In the genomic region with DNA sequence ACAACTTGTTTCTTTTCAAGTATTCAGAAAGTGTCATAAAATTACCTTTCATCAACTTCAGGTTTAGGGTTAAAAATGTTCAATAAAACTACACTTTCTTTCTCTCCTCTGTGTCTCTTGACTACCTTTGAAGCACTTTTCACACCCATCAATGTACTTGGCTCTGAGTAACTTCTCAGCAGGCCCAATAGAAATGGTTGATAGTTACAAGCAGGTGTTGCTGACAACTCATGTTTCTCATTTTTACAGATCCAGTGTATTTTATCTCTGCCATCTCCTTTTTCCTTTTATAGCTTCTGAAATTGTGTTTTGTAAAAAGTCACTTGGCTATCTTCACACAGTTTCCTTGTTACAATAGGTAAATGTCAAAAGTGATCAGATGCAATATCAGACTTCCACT, we compare ENCODE assay signal across 36 cellular contexts.
"Had no signal": no experiment of that assay in that cellular context is flagged by ENCODE, and none has a peak within 500 bp of the region (broad histone marks: within the 10 kb centered on the region; RNA-seq: fewer than 3 reads in every experiment).

No MANE protein-coding gene starts in this region.

- H3K9me3 ChIP-seq: adrenal gland, body of pancreas, esophagus muscularis mucosa, gastroesophageal sphincter, heart right ventricle had no signal

- FAIRE-seq: colon had no signal

- H3K27ac Mint-ChIP-seq: activated B cell treated with CpG ODN at 0.5 μM for 24 hours; activated CD4-positive, alpha-beta memory T cell treated with anti-CD3 and anti-CD28 coated beads for 36 hours; activated CD8-positive, alpha-beta memory T cell treated with anti-CD3 and anti-CD28 coated beads, Interleukin-2, amount 10 ng/mL, durations not matched to agents 7 days and 5 days; activated CD8-positive, alpha-beta T cell treated with anti-CD3 and anti-CD28 coated beads, Interleukin-2, amount 10 ng/mL, durations not matched to agents 7 days and 5 days; activated naive CD4-positive, alpha-beta T cell treated with anti-CD3 and anti-CD28 coated beads for 36 hours; activated naive CD4-positive, alpha-beta T cell treated with anti-CD3 and anti-CD28 coated beads, Interleukin-2, amount 50 U/mL, for 24 hours; activated naive CD8-positive, alpha-beta T cell treated with anti-CD3 and anti-CD28 coated beads for 36 hours; activated naive CD8-positive, alpha-beta T cell treated with anti-CD3 and anti-CD28 coated beads, Interleukin-2, amount 50 U/mL, for 24 hours; activated T-helper 1 cell treated with anti-CD3 and anti-CD28 coated beads, Interleukin-12 subunit alpha, Interleukin-12 subunit beta, Interleukin-2, Interleukin-4 antibody, amounts not matched to agents 30 ng/mL and 10 ng/mL and 1 ng/mL, durations not matched to agents 14 hours and 24 hours and 36 hours; activated T-helper 2 cell treated with anti-CD3 and anti-CD28 coated beads, Interferon-gamma antibody, Interleukin-2, Interleukin-4, amounts not matched to agents 10 μg/mL and 5 μg/mL and 100 μg/mL, durations not matched to agents 14 hours and 24 hours and 36 hours; effector memory CD8-positive, alpha-beta T cell; T-helper 17 cell; T-helper 2 cell treated with Interferon-gamma antibody and Interleukin-4, amounts not matched to agents 5 μg/mL and 100 μg/mL, for 36 hours had no signal

- H3K9me3 Mint-ChIP-seq: activated B cell treated with CpG ODN at 0.5 μM for 24 hours; activated CD4-positive, alpha-beta memory T cell treated with anti-CD3 and anti-CD28 coated beads for 36 hours; activated naive CD4-positive, alpha-beta T cell treated with anti-CD3 and anti-CD28 coated beads for 36 hours; activated naive CD4-positive, alpha-beta T cell treated with anti-CD3 and anti-CD28 coated beads, Interleukin-2, amount 50 U/mL, for 24 hours; activated naive CD8-positive, alpha-beta T cell treated with anti-CD3 and anti-CD28 coated beads for 36 hours; activated naive CD8-positive, alpha-beta T cell treated with anti-CD3 and anti-CD28 coated beads, Interleukin-2, amount 50 U/mL, for 24 hours; activated T-helper 1 cell treated with anti-CD3 and anti-CD28 coated beads, Interleukin-12 subunit alpha, Interleukin-12 subunit beta, Interleukin-2, Interleukin-4 antibody, amounts not matched to agents 30 ng/mL and 10 ng/mL and 1 ng/mL, durations not matched to agents 14 hours and 24 hours and 36 hours; activated T-helper 2 cell treated with anti-CD3 and anti-CD28 coated beads, Interferon-gamma antibody, Interleukin-2, Interleukin-4, amounts not matched to agents 10 μg/mL and 5 μg/mL and 100 μg/mL, durations not matched to agents 14 hours and 24 hours and 36 hours; effector memory CD8-positive, alpha-beta T cell; T-helper 2 cell treated with Interferon-gamma antibody and Interleukin-4, amounts not matched to agents 5 μg/mL and 100 μg/mL, for 36 hours had no signal

- DNase-seq: activated B cell treated with CpG ODN at 0.5 μM for 24 hours; activated CD4-positive, alpha-beta memory T cell treated with anti-CD3 and anti-CD28 coated beads for 36 hours; activated CD4-positive, alpha-beta T cell treated with anti-CD3 and anti-CD28 coated beads for 48 hours; activated CD4-positive, alpha-beta T cell treated with anti-CD3 and anti-CD28 coated beads, Interleukin-2, amount 50 U/mL, for 1 hour; activated CD8-positive, alpha-beta memory T cell treated with anti-CD3 and anti-CD28 coated beads, Interleukin-2, amount 10 ng/mL, durations not matched to agents 7 days and 5 days; activated CD8-positive, alpha-beta memory T cell treated with anti-CD3 and anti-CD28 coated beads, Interleukin-2, amount 50 U/mL, for 4 hours; activated CD8-positive, alpha-beta T cell treated with anti-CD3 and anti-CD28 coated beads, Interleukin-2, amount 10 ng/mL, durations not matched to agents 7 days and 5 days; activated effector memory CD4-positive, alpha-beta T cell treated with anti-CD3 and anti-CD28 coated beads, Interleukin-2, amount 50 U/mL, for 16 hours; activated naive CD4-positive, alpha-beta T cell treated with anti-CD3 and anti-CD28 coated beads for 36 hours; activated naive CD8-positive, alpha-beta T cell treated with anti-CD3 and anti-CD28 coated beads for 36 hours; activated naive CD8-positive, alpha-beta T cell treated with anti-CD3 and anti-CD28 coated beads, Interleukin-2, amount 50 U/mL, for 24 hours; activated T-cell treated with anti-CD3 and anti-CD28 coated beads, Interleukin-2, amount 50 U/mL, for 1 hour; activated T-cell treated with anti-CD3 and anti-CD28 coated beads, Interleukin-2, amount 50 U/mL, for 48 hours; adrenal gland; amygdala; aorta; body of pancreas; caudate nucleus; cortex of kidney; dermis blood vessel endothelial cell; effector CD4-positive, alpha-beta T cell; effector memory CD8-positive, alpha-beta T cell; erythroblast; foreskin keratinocyte; heart right ventricle; T-helper 17 cell; T1000; WERI-Rb-1 had no signal

- H3K4me3 Mint-ChIP-seq: activated B cell treated with CpG ODN at 0.5 μM for 24 hours; activated CD4-positive, alpha-beta memory T cell treated with anti-CD3 and anti-CD28 coated beads for 36 hours; activated CD8-positive, alpha-beta memory T cell treated with anti-CD3 and anti-CD28 coated beads, Interleukin-2, amount 10 ng/mL, durations not matched to agents 7 days and 5 days; activated CD8-positive, alpha-beta T cell treated with anti-CD3 and anti-CD28 coated beads, Interleukin-2, amount 10 ng/mL, durations not matched to agents 7 days and 5 days; activated naive CD4-positive, alpha-beta T cell treated with anti-CD3 and anti-CD28 coated beads for 36 hours; activated naive CD4-positive, alpha-beta T cell treated with anti-CD3 and anti-CD28 coated beads, Interleukin-2, amount 50 U/mL, for 24 hours; activated naive CD8-positive, alpha-beta T cell treated with anti-CD3 and anti-CD28 coated beads for 36 hours; activated naive CD8-positive, alpha-beta T cell treated with anti-CD3 and anti-CD28 coated beads, Interleukin-2, amount 50 U/mL, for 24 hours; activated T-helper 1 cell treated with anti-CD3 and anti-CD28 coated beads, Interleukin-12 subunit alpha, Interleukin-12 subunit beta, Interleukin-2, Interleukin-4 antibody, amounts not matched to agents 30 ng/mL and 10 ng/mL and 1 ng/mL, durations not matched to agents 14 hours and 24 hours and 36 hours; effector memory CD8-positive, alpha-beta T cell; T-helper 17 cell; T-helper 2 cell treated with Interferon-gamma antibody and Interleukin-4, amounts not matched to agents 5 μg/mL and 100 μg/mL, for 36 hours had no signal

- H3K4me1 ChIP-seq: body of pancreas, foreskin keratinocyte had no signal

- H3K27ac ChIP-seq: adrenal gland, body of pancreas, esophagus muscularis mucosa, foreskin keratinocyte, gastroesophageal sphincter, heart right ventricle, WERI-Rb-1 had no signal

- H3K36me3 Mint-ChIP-seq: activated CD4-positive, alpha-beta memory T cell treated with anti-CD3 and anti-CD28 coated beads for 36 hours; activated CD8-positive, alpha-beta memory T cell treated with anti-CD3 and anti-CD28 coated beads, Interleukin-2, amount 10 ng/mL, durations not matched to agents 7 days and 5 days; activated naive CD4-positive, alpha-beta T cell treated with anti-CD3 and anti-CD28 coated beads, Interleukin-2, amount 50 U/mL, for 24 hours; activated naive CD8-positive, alpha-beta T cell treated with anti-CD3 and anti-CD28 coated beads for 36 hours had no signal

- H3K27me3 Mint-ChIP-seq: activated naive CD8-positive, alpha-beta T cell treated with anti-CD3 and anti-CD28 coated beads, Interleukin-2, amount 50 U/mL, for 24 hours had no signal

- H3K36me3 ChIP-seq: adrenal gland, esophagus muscularis mucosa, gastroesophageal sphincter, heart right ventricle, WERI-Rb-1 had no signal

- H3K4me1 Mint-ChIP-seq: activated B cell treated with CpG ODN at 0.5 μM for 24 hours; activated CD8-positive, alpha-beta memory T cell treated with anti-CD3 and anti-CD28 coated beads, Interleukin-2, amount 10 ng/mL, durations not matched to agents 7 days and 5 days; activated naive CD4-positive, alpha-beta T cell treated with anti-CD3 and anti-CD28 coated beads, Interleukin-2, amount 50 U/mL, for 24 hours; activated naive CD8-positive, alpha-beta T cell treated with anti-CD3 and anti-CD28 coated beads for 36 hours; activated naive CD8-positive, alpha-beta T cell treated with anti-CD3 and anti-CD28 coated beads, Interleukin-2, amount 50 U/mL, for 24 hours; T-helper 17 cell had no signal

- ATAC-seq: activated CD4-positive, CD25-positive, alpha-beta regulatory T cell treated with anti-CD3 and anti-CD28 coated beads, Interleukin-2, amount 50 U/mL, for 24 hours; activated CD8-positive, alpha-beta memory T cell treated with anti-CD3 and anti-CD28 coated beads, Interleukin-2, amount 10 ng/mL, durations not matched to agents 7 days and 5 days; activated CD8-positive, alpha-beta T cell treated with anti-CD3 and anti-CD28 coated beads, Interleukin-2, amount 10 ng/mL, durations not matched to agents 7 days and 5 days; activated naive CD8-positive, alpha-beta T cell treated with anti-CD3 and anti-CD28 coated beads, Interleukin-2, amount 50 U/mL, for 24 hours; body of pancreas; effector memory CD8-positive, alpha-beta T cell; foreskin keratinocyte; gastroesophageal sphincter; heart right ventricle; T-helper 17 cell had no signal

- H3K27me3 ChIP-seq: adrenal gland, body of pancreas, esophagus muscularis mucosa, gastroesophageal sphincter, heart right ventricle had no signal

- H3K4me3 ChIP-seq: adrenal gland, body of pancreas, esophagus muscularis mucosa, gastroesophageal sphincter, heart right ventricle had no signal
